Comparison of ENCODE assay signal across 2 cellular contexts in genomic region chr2:204533629-204534370, GRCh38.
TF ChIP-seq lines count a peak whose summit lies in the region.

No MANE protein-coding gene starts in this region.

TF ChIP-seq in endothelial cell of umbilical vein, 7 proteins besides CTCF, POLR2A, EP300 and RAD21:
- TF ChIP-seq FOS (IDR thresholded peaks at IDR 0.05; ENCODE audit: borderline replicate concordance, insufficient read depth, low read length) (no peak), MYC (IDR thresholded peaks at IDR 0.05; ENCODE audit: low read depth, low read length) (no peak), EZH2 (IDR thresholded peaks at IDR 0.05; ENCODE audit: borderline replicate concordance, low read depth, low read length, severe bottlenecking) (no peak), GATA2 (IDR thresholded peaks at IDR 0.05; ENCODE audit: insufficient read depth, insufficient read length, low read depth, low read length) (no peak), POLR2AphosphoS5 (IDR thresholded peaks at IDR 0.05; ENCODE audit: insufficient read depth, low read depth, low read length) (no peak)

TF ChIP-seq in WTC11, 78 proteins besides CTCF, POLR2A, EP300 and RAD21:
- TF ChIP-seq HMGXB4 (CRISPR knock-in tag; IDR thresholded peaks at IDR 0.05) (no peak), CDX4 (CRISPR knock-in tag; IDR thresholded peaks at IDR 0.05; ENCODE audit: borderline replicate concordance) (no peak), IRF2 (CRISPR knock-in tag; IDR thresholded peaks at IDR 0.05; ENCODE audit: borderline replicate concordance, low read depth) (no peak), MLX (CRISPR knock-in tag; IDR thresholded peaks at IDR 0.05) (no peak), ARID4B (CRISPR knock-in tag; IDR thresholded peaks at IDR 0.05; ENCODE audit: borderline replicate concordance) (no peak), PRRX2 (CRISPR knock-in tag; IDR thresholded peaks at IDR 0.05) (no peak), HMGA2 (CRISPR knock-in tag; IDR thresholded peaks at IDR 0.05) (no peak), ATF1 (CRISPR knock-in tag; IDR thresholded peaks at IDR 0.05) (no peak), E2F1 (CRISPR knock-in tag; IDR thresholded peaks at IDR 0.05) (no peak), ELF4 (CRISPR knock-in tag; IDR thresholded peaks at IDR 0.05; ENCODE audit: low read depth) (no peak), ZMAT4 (CRISPR knock-in tag; IDR thresholded peaks at IDR 0.05) (no peak), JAZF1 (CRISPR knock-in tag; IDR thresholded peaks at IDR 0.05) (no peak), USF2 (CRISPR knock-in tag; IDR thresholded peaks at IDR 0.05) (no peak), NFE2L1 (CRISPR knock-in tag; IDR thresholded peaks at IDR 0.05) (no peak), ZNF396 (CRISPR knock-in tag; IDR thresholded peaks at IDR 0.05; ENCODE audit: borderline replicate concordance) (no peak), ZNF423 (CRISPR knock-in tag; IDR thresholded peaks at IDR 0.05) (no peak), MYBL2 (CRISPR knock-in tag; IDR thresholded peaks at IDR 0.05) (no peak), NFATC4 (CRISPR knock-in tag; IDR thresholded peaks at IDR 0.05) (no peak), TCF7 (CRISPR knock-in tag; IDR thresholded peaks at IDR 0.05; ENCODE audit: low read depth) (no peak)
